Comparison of ENCODE assay signal across 8 cellular contexts in the genomic region with DNA sequence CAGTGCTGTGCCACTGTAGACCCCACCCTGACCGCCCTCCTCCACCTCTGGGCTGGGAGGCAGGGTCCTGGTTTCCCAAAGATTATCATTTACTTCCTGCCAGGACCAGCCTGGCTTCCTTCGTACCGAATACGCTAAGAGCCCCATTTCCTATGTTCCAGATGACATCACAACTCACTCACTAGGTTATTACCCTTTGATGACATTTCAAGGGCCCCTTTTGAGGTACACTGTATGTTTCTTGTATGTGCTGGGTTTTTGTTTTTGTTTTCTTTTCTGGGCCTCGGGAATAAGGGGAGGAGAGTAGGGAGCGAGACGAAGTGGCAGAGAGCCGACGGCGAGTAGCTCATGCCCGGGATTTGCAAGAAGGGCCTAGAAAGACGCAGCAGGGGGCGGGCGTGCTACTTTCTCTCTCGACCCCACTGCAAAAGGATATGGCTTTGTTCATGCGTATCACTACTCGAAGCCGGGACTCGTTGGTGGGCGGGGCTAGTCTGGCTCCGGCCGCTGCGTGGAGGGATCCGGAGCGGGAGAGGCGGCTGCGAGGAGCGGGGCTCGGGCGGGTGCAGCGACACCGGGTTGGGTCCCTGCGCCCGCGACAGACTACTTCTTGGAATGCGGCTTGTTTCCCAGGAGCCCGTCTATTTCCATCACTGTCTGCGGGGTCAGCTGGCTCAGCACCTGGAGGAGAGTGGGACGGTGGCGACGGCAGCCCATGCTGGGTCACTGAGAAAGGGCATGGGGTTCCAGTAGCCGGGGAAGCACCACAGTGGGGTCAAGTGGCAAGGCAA. TPM values are rescaled to one million over a fixed set of nuclear protein-coding genes. Genes with fewer than 3 reads are reported as not detected.
DNase-seq lines count a peak whose midpoint lies in the region; ATAC-seq and TF ChIP-seq lines count a peak whose summit lies in the region.

No MANE protein-coding gene starts in this region.

- peak overlapping the region; percentile 22; the same call in 1 of the 2 replicates for H3K9ac ChIP-seq in DND-41 (ENCODE audit: low read depth, low read length)
- peak overlapping the region; percentile 40; the same call in 1 of the 2 replicates for H3K9ac ChIP-seq in OCI-LY1 (ENCODE audit: low read length)
- no peak overlapping the region for H3K9ac ChIP-seq in SK-N-SH

- no peaks in the 10 kb centered on the region for H3K9me3 ChIP-seq in DND-41 (ENCODE audit: insufficient read depth, low read length, severe bottlenecking)
- no peaks in the 10 kb centered on the region for H3K9me3 ChIP-seq in OCI-LY1 (ENCODE audit: low read length)
- H3K9me3 ChIP-seq in ovary: no peaks in the 10 kb centered on the region
- no peaks in the 10 kb centered on the region for H3K9me3 ChIP-seq in SK-N-SH

- WGBS in ovary, 3 donors: 5 to 6% (median 5%) methylated on average over 39 to 42 of the region's 42 CpGs
- 93% methylated on average over 41 of the region's 42 CpGs for WGBS in SK-N-SH (ENCODE audit: low lambda C conversion rate)

- H3K79me2 ChIP-seq in DND-41 (ENCODE audit: insufficient read depth, low read length): no peaks in the 10 kb centered on the region
- H3K79me2 ChIP-seq in OCI-LY1 (ENCODE audit: insufficient read depth, low read length): no peaks in the 10 kb centered on the region
- H3K79me2 ChIP-seq in SK-N-SH (ENCODE audit: insufficient read depth): no peaks in the 10 kb centered on the region

- H3K9me2 ChIP-seq in OCI-LY1 (ENCODE audit: low read depth, low read length): no peaks in the 10 kb centered on the region
- no peaks in the 10 kb centered on the region for H3K9me2 ChIP-seq in SK-N-SH

- peak; percentile 74 for TF ChIP-seq POLR2A in ovary (IDR thresholded peaks at IDR 0.05)

- no peaks in the 10 kb centered on the region for H3K36me3 ChIP-seq in DND-41 (ENCODE audit: insufficient read depth, low read length)
- peaks cover 3% of the 10 kb centered on the region; the same call in 1 of the 2 replicates for H3K36me3 ChIP-seq in OCI-LY1 (ENCODE audit: insufficient read depth, low read length)
- no peaks in the 10 kb centered on the region for H3K36me3 ChIP-seq in ovary
- peaks cover 0 to 2% of the 10 kb centered on the region in 2 experiments for H3K36me3 ChIP-seq in SK-N-SH (replicated peaks in 1 of 2; ENCODE audit: control insufficient read depth in 1 of 2, insufficient read depth in 2 of 2, low read length in 1 of 2)

- no peaks in the 10 kb centered on the region for H4K20me1 ChIP-seq in DND-41 (ENCODE audit: insufficient read depth, low read length)
- H4K20me1 ChIP-seq in OCI-LY1 (ENCODE audit: insufficient read depth, low read length): no peaks in the 10 kb centered on the region
- no peaks in the 10 kb centered on the region for H4K20me1 ChIP-seq in SK-N-SH (ENCODE audit: insufficient read depth)

- H3K4me3 ChIP-seq in DND-41 (ENCODE audit: low read depth in 1 of 2, low read length in 2 of 2): no peak overlapping the region; a peak in 1 of 4 replicates
- peak overlapping the region; percentile 48 for H3K4me3 ChIP-seq in OCI-LY1 (ENCODE audit: low read depth, low read length, poor library complexity, severe bottlenecking)
- H3K4me3 ChIP-seq in ovary: peak overlapping the region; percentile 46
- H3K4me3 ChIP-seq in SK-N-SH (ENCODE audit: low read depth in 2 of 2, low read length in 1 of 2): no peak overlapping the region

- no peaks in the 10 kb centered on the region for H3K9me3 Mint-ChIP-seq in activated naive CD4-positive, alpha-beta T cell treated with anti-CD3 and anti-CD28 coated beads, Interleukin-2, amount 50 U/mL, for 72 hours

- peak; percentile 84 for DNase-seq in DND-41
- DNase-seq in activated naive CD4-positive, alpha-beta T cell treated with anti-CD3 and anti-CD28 coated beads, Interleukin-2, amount 50 U/mL, for 72 hours (ENCODE audit: low spot score in 2 of 2): peak; percentile 77 to 79
- DNase-seq in Right ventricle myocardium inferior (ENCODE audit: missing footprints): peak; percentile 93
- DNase-seq in ovary: peak; percentile 89 to 93 (median 91)
- peak in 45 of 49 donors; percentile 15 to 91 (median 61) for DNase-seq in substantia nigra (lab: John Stamatoyannopoulos, UW)
- no peak for DNase-seq in SK-N-SH

- no peak for TF ChIP-seq CTCF in DND-41 (IDR thresholded peaks at IDR 0.05; ENCODE audit: borderline replicate concordance, extremely low read depth, low read length, poor library complexity, severe bottlenecking)
- no peak; the same call in 1 of the 2 replicates for TF ChIP-seq CTCF in OCI-LY1 (IDR thresholded peaks at IDR 0.05; ENCODE audit: low read length)
- no peak for TF ChIP-seq CTCF in ovary (IDR thresholded peaks at IDR 0.05)
- no peak for TF ChIP-seq CTCF in SK-N-SH (IDR thresholded peaks at IDR 0.05)

- CTCF ChIA-PET in SK-N-SH (lab: Yijun Ruan, JAX): interaction anchor here (1.1 to 1.8 kb wide), 2 partner anchors 60 to 119 kb away, joined by 3 to 8 read pairs; no protein-coding TSS in a partner anchor

- TF ChIP-seq RAD21 in SK-N-SH (IDR thresholded peaks at IDR 0.05; ENCODE audit: low read length): no peak

- H3K4me1 ChIP-seq in DND-41 (ENCODE audit: insufficient read depth, low read length): no peaks in the 10 kb centered on the region; the same call in 1 of the 2 replicates
- peaks cover 12% of the 10 kb centered on the region for H3K4me1 ChIP-seq in OCI-LY1 (ENCODE audit: insufficient read depth, low read length, severe bottlenecking)
- H3K4me1 ChIP-seq in ovary (ENCODE audit: insufficient read depth): peaks cover 5% of the 10 kb centered on the region
- H3K4me1 ChIP-seq in SK-N-SH (ENCODE audit: control insufficient read depth in 1 of 2, insufficient read depth in 2 of 2, low read depth in 1 of 2, low read length in 1 of 2): no peaks in the 10 kb centered on the region

- H3F3A ChIP-seq in OCI-LY1 (ENCODE audit: insufficient read depth, low read length) (no peaks in the 10 kb centered on the region), SK-N-SH (replicated peaks; ENCODE audit: insufficient read depth) (peaks cover 7% of the 10 kb centered on the region)

- TF ChIP-seq EP300 in ovary (IDR thresholded peaks at IDR 0.05): no peak
- TF ChIP-seq EP300 in SK-N-SH (IDR thresholded peaks at IDR 0.05; ENCODE audit: borderline replicate concordance in 1 of 2, low read depth in 1 of 2, low read length in 1 of 2): no peak

- intact Hi-C loops in Right ventricle myocardium inferior (cut with DNase I): no loop called here
- intact Hi-C loops in ovary (cut with DNase I): loop anchor here in 1 of 4 donors (10.0 kb wide), 1 partner anchor 62 kb away; no protein-coding TSS in a partner anchor

- peak overlapping the region in 1 of 2 donors; percentile 81 for H3K27ac Mint-ChIP-seq in activated naive CD4-positive, alpha-beta T cell treated with anti-CD3 and anti-CD28 coated beads, Interleukin-2, amount 50 U/mL, for 72 hours

- H3K36me3 Mint-ChIP-seq in activated naive CD4-positive, alpha-beta T cell treated with anti-CD3 and anti-CD28 coated beads, Interleukin-2, amount 50 U/mL, for 72 hours: peaks cover 0 to 6% of the 10 kb centered on the region in 2 donors

- H2AFZ ChIP-seq in DND-41 (ENCODE audit: low read depth, low read length) (0 out of 2 replicates have a peak overlapping the region, but pooled peaks have one; percentile 27), OCI-LY1 (ENCODE audit: low read length) (no peak overlapping the region), SK-N-SH (ENCODE audit: low read depth) (no peak overlapping the region)

- H3K4me2 ChIP-seq in DND-41 (ENCODE audit: insufficient read depth, low read length) (peak overlapping the region; percentile 20; the same call in 1 of the 2 replicates), OCI-LY1 (ENCODE audit: low read length) (peak overlapping the region; percentile 64), SK-N-SH (no peak overlapping the region)

- ATAC-seq in DND-41 (ENCODE audit: insufficient read depth, low read depth): peak; percentile 84
- peak; percentile 90 to 93 for ATAC-seq in activated naive CD4-positive, alpha-beta T cell treated with anti-CD3 and anti-CD28 coated beads, Interleukin-2, amount 50 U/mL, for 72 hours
- ATAC-seq in Right ventricle myocardium inferior: peak; percentile 90
- no peak for ATAC-seq in HG02870 (IDR thresholded peaks at IDR 0.05; ENCODE audit: unreplicated experiment)

- no peak overlapping the region for H3K27ac ChIP-seq in DND-41 (ENCODE audit: low read length)
- no peak overlapping the region for H3K27ac ChIP-seq in OCI-LY1 (ENCODE audit: low read depth, low read length, poor library complexity, severe bottlenecking)
- H3K27ac ChIP-seq in ovary: peak overlapping the region in 1 of 2 donors; percentile 14
- peak overlapping the region; percentile 71 for H3K27ac ChIP-seq in substantia nigra (ENCODE audit: low read depth, low read length, poor library complexity, severe bottlenecking)
- H3K27ac ChIP-seq in SK-N-SH (ENCODE audit: low read depth in 2 of 2, low read length in 1 of 2): no peak overlapping the region

- POLR2A ChIA-PET in SK-N-SH (lab: Yijun Ruan, JAX): no interaction called here

- H3K27me3 ChIP-seq in DND-41 (ENCODE audit: insufficient read depth, low read length, poor library complexity) (no peaks in the 10 kb centered on the region), OCI-LY1 (ENCODE audit: insufficient read depth, low read length) (no peaks in the 10 kb centered on the region), ovary (no peaks in the 10 kb centered on the region), SK-N-SH (ENCODE audit: insufficient read depth) (no peaks in the 10 kb centered on the region)

RNA-seq across cellular contexts. Expression of a gene that starts 6.6 kb away (rescaled TPM):
- total RNA-seq in activated naive CD4-positive, alpha-beta T cell treated with anti-CD3 and anti-CD28 coated beads, Interleukin-2, amount 50 U/mL, for 72 hours: 1 to 10 TPM; 4.8 to 5.3 TPM
- total RNA-seq in Right ventricle myocardium inferior (0.70 TPM), ovary (10 to 100 TPM in 1 of 7 donors, 1 to 10 TPM in 6; 2.7 to 16.5 (median 5.2) TPM)
- polyA plus RNA-seq in ovary (1 to 10 TPM; 4.3 to 8.6 TPM), SK-N-SH (2012; rRNA removed) (7.4 and 9.0 TPM in 2 replicates)
- polyA plus RNA-seq in SK-N-SH (2012; cell fraction: cytosol; rRNA removed): 6.0 and 10.3 TPM in 2 replicates
- polyA plus RNA-seq in SK-N-SH (2012; cell fraction: nucleus; rRNA removed): 10.3 and 20.5 TPM in 2 replicates

RNA-seq across cellular contexts. Expression of a gene that starts 7.0 kb away (rescaled TPM):
- total RNA-seq in activated naive CD4-positive, alpha-beta T cell treated with anti-CD3 and anti-CD28 coated beads, Interleukin-2, amount 50 U/mL, for 72 hours: 10 to 100 TPM in 1 of 2 donors, 1 to 10 TPM in 1; 5.4 to 10.9 TPM
- total RNA-seq in Right ventricle myocardium inferior (0.32 TPM), ovary (1 to 10 TPM in 5 of 7 donors, under 1 TPM in 2; 0.48 to 5.9 (median 2.2) TPM)
- polyA plus RNA-seq in ovary (1 to 10 TPM; 1.9 to 3.9 TPM), SK-N-SH (2012; rRNA removed) (4.4 and 5.1 TPM in 2 replicates)
- 0.80 and 1.3 TPM in 2 replicates for polyA plus RNA-seq in SK-N-SH (2012; cell fraction: cytosol; rRNA removed)
- polyA plus RNA-seq in SK-N-SH (2012; cell fraction: nucleus; rRNA removed): 50.1 and 51.1 TPM in 2 replicates

RNA-seq across cellular contexts. Expression of a gene that starts 9.1 kb away (rescaled TPM):
- 100 to 1,000 TPM; 190 to 195 TPM for total RNA-seq in activated naive CD4-positive, alpha-beta T cell treated with anti-CD3 and anti-CD28 coated beads, Interleukin-2, amount 50 U/mL, for 72 hours
- total RNA-seq in Right ventricle myocardium inferior: 118 TPM
- 10 to 100 TPM; 27.5 to 94.3 (median 74.0) TPM for total RNA-seq in ovary
- 100 to 1,000 TPM in 1 of 2 donors, 10 to 100 TPM in 1; 77.5 to 238 TPM for polyA plus RNA-seq in ovary
- 390 and 555 TPM in 2 replicates for polyA plus RNA-seq in SK-N-SH (2012; rRNA removed)
- polyA plus RNA-seq in SK-N-SH (2012; cell fraction: cytosol; rRNA removed): 477 and 538 TPM in 2 replicates
- polyA plus RNA-seq in SK-N-SH (2012; cell fraction: nucleus; rRNA removed): 138 and 181 TPM in 2 replicates

RNA-seq across cellular contexts. Expression of a gene that starts 9.3 kb away (rescaled TPM):
- total RNA-seq in activated naive CD4-positive, alpha-beta T cell treated with anti-CD3 and anti-CD28 coated beads, Interleukin-2, amount 50 U/mL, for 72 hours: 100 to 1,000 TPM in 1 of 2 donors, 10 to 100 TPM in 1; 73.3 to 147 TPM
- total RNA-seq in Right ventricle myocardium inferior (9.6 TPM), ovary (10 to 100 TPM; 15.0 to 27.3 (median 25.9) TPM)
- polyA plus RNA-seq in ovary (10 to 100 TPM; 24.3 to 25.3 TPM), SK-N-SH (2012; rRNA removed) (26.3 and 27.4 TPM in 2 replicates)
- 13.4 and 18.4 TPM in 2 replicates for polyA plus RNA-seq in SK-N-SH (2012; cell fraction: cytosol; rRNA removed)
- polyA plus RNA-seq in SK-N-SH (2012; cell fraction: nucleus; rRNA removed): 98.5 and 103 TPM in 2 replicates

RNA-seq across cellular contexts. Expression of a gene that starts 34.1 kb away (rescaled TPM):
- total RNA-seq in activated naive CD4-positive, alpha-beta T cell treated with anti-CD3 and anti-CD28 coated beads, Interleukin-2, amount 50 U/mL, for 72 hours: 100 to 1,000 TPM; 182 to 212 TPM
- total RNA-seq in Right ventricle myocardium inferior: 18.0 TPM
- 100 to 1,000 TPM in 4 of 7 donors, 10 to 100 TPM in 3; 65.7 to 145 (median 114) TPM for total RNA-seq in ovary
- polyA plus RNA-seq in ovary: 100 to 1,000 TPM in 1 of 2 donors, 10 to 100 TPM in 1; 87.2 to 100 TPM
- polyA plus RNA-seq in SK-N-SH (2012; rRNA removed): 55.2 and 56.2 TPM in 2 replicates
- 26.4 and 34.7 TPM in 2 replicates for polyA plus RNA-seq in SK-N-SH (2012; cell fraction: cytosol; rRNA removed)
- 200 and 219 TPM in 2 replicates for polyA plus RNA-seq in SK-N-SH (2012; cell fraction: nucleus; rRNA removed)

Comparison
In these comparisons a context has a peak if more than half of its experiments do, and no peak if none do; other contexts are left out.
1. H3K4me3 ChIP-seq: peak in OCI-LY1 (single experiment) and ovary (single experiment); none in DND-41 (0 of 2) and SK-N-SH (0 of 2).